1 cellular context compared by ENCODE assay signal in genomic region chr5:10582512-10582897, GRCh38.
TF ChIP-seq lines count a peak whose summit lies in the region.

No MANE protein-coding gene starts in this region.

TF ChIP-seq in HepG2, 621 proteins besides CTCF, POLR2A, EP300 and RAD21:
- TF ChIP-seq KDM2A (CRISPR knock-in tag; IDR thresholded peaks at IDR 0.05; ENCODE audit: borderline replicate concordance, low read depth) = no peak
- TF ChIP-seq HMG20B (CRISPR knock-in tag; conservative IDR thresholded peaks at IDR 0.05) = no peak
- no peak for TF ChIP-seq ZNF780A (CRISPR knock-in tag; IDR thresholded peaks at IDR 0.05)
- TF ChIP-seq ZNF543 (CRISPR knock-in tag; IDR thresholded peaks at IDR 0.05) = no peak
TF ChIP-seq in HepG2: peak in this region for 0.
